ENCODE assay signal across 23 cellular contexts in genomic region chr9:4465910-4466309, GRCh38.
"Had no signal": no experiment of that assay in that cellular context is flagged by ENCODE, and none has a peak within 500 bp of the region (broad histone marks: within the 10 kb centered on the region; RNA-seq: fewer than 3 reads in every experiment).

No MANE protein-coding gene starts in this region.

- H3K4me1 ChIP-seq: gastroesophageal sphincter, left ventricle myocardium inferior, testis, uterus had no signal

- H3K4me3 Mint-ChIP-seq: activated CD4-positive, alpha-beta memory T cell treated with anti-CD3 and anti-CD28 coated beads for 36 hours; activated naive CD4-positive, alpha-beta T cell treated with anti-CD3 and anti-CD28 coated beads for 36 hours; activated naive CD8-positive, alpha-beta T cell treated with anti-CD3 and anti-CD28 coated beads, Interleukin-2, amount 10 ng/mL, durations not matched to agents 7 days and 5 days; endodermal cell; naive thymus-derived CD4-positive, alpha-beta T cell; stimulated activated naive B cell treated with anti-CD40 and anti-IgM and Interleukin-4, amounts not matched to agents 10 μg/mL and 1 μg/mL and 100 μg/mL, for 72 hours had no signal

- H3K27me3 Mint-ChIP-seq: activated naive CD8-positive, alpha-beta T cell treated with anti-CD3 and anti-CD28 coated beads, Interleukin-2, amount 10 ng/mL, durations not matched to agents 7 days and 5 days had no signal

- H3K27ac ChIP-seq: coronary artery, gastroesophageal sphincter, left ventricle myocardium inferior, testis, uterus had no signal

- H3K36me3 ChIP-seq: gastroesophageal sphincter, left ventricle myocardium inferior, uterus had no signal

- H3K36me3 Mint-ChIP-seq: activated CD4-positive, alpha-beta memory T cell treated with anti-CD3 and anti-CD28 coated beads for 36 hours; activated naive CD8-positive, alpha-beta T cell treated with anti-CD3 and anti-CD28 coated beads, Interleukin-2, amount 10 ng/mL, durations not matched to agents 7 days and 5 days had no signal

- H3K27me3 ChIP-seq: gastroesophageal sphincter, testis, uterus had no signal

- H3K4me1 Mint-ChIP-seq: endodermal cell had no signal

- H3K27ac Mint-ChIP-seq: activated CD4-positive, alpha-beta memory T cell treated with anti-CD3 and anti-CD28 coated beads for 36 hours; activated naive CD4-positive, alpha-beta T cell treated with anti-CD3 and anti-CD28 coated beads for 36 hours; activated naive CD8-positive, alpha-beta T cell treated with anti-CD3 and anti-CD28 coated beads, Interleukin-2, amount 10 ng/mL, durations not matched to agents 7 days and 5 days; endodermal cell; naive thymus-derived CD4-positive, alpha-beta T cell had no signal

- ATAC-seq: gastroesophageal sphincter; naive thymus-derived CD4-positive, alpha-beta T cell; sciatic nerve had no signal

- H3K9me3 Mint-ChIP-seq: activated naive CD4-positive, alpha-beta T cell treated with anti-CD3 and anti-CD28 coated beads for 36 hours had no signal

- DNase-seq: activated CD4-positive, alpha-beta memory T cell treated with anti-CD3 and anti-CD28 coated beads for 36 hours; activated CD4-positive, alpha-beta T cell treated with anti-CD3 and anti-CD28 coated beads for 4 hours; activated CD4-positive, CD25-positive, alpha-beta regulatory T cell; activated effector memory CD4-positive, alpha-beta T cell treated with Interleukin-2 at 50 U/mL for 16 hours; activated naive CD4-positive, alpha-beta T cell treated with anti-CD3 and anti-CD28 coated beads for 36 hours; activated naive CD8-positive, alpha-beta T cell treated with anti-CD3 and anti-CD28 coated beads, Interleukin-2, amount 10 ng/mL, durations not matched to agents 7 days and 5 days; activated T-cell treated with anti-CD3 and anti-CD28 coated beads, Interleukin-2, amount 50 U/mL, for 48 hours; amniotic stem cell; cerebellar nuclear complex; endodermal cell; head of caudate nucleus; hypothalamus; left ventricle myocardium inferior; naive thymus-derived CD4-positive, alpha-beta T cell; small intestine; stimulated activated CD4-positive, alpha-beta T cell treated with anti-CD3 and anti-CD28 coated beads, Interleukin-2, amount 100 ng/mL, for 24 hours; testis; trophoblast cell; uterus had no signal

- H3K9me3 ChIP-seq: testis, uterus had no signal

- H3K4me3 ChIP-seq: coronary artery, gastroesophageal sphincter, left ventricle myocardium inferior, testis, uterus had no signal
